1 cellular context compared by ENCODE assay signal in the genomic region with DNA sequence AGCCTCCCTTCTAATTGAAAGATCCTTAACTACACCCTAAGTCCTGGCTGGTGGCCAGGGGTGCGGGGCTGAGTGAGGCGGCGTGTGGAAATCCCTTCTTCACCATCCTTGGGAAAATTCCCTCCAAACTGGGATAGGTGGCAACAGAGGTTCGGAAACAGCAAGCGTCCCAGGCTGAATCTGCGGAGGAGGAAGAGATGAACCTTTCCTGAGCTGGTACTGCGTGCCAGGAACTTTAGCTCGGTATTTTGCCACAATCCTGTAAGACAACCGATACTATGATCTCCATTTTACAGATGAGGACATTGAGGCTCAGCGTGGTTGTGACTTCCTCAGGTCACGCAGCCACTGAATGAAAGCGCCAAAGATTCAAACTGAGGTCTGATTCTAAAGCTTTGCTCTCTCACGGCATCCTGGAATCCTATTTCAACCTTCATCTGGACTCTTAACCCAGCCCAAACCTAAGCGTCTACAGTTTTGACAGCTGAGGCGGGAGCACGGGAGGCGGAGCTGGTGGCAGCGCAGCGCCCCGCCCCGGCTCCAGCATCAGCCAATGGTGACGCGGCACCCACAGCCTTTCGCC.
TF ChIP-seq lines count a peak whose summit lies in the region.

No MANE protein-coding gene starts in this region.

TF ChIP-seq in SK-N-SH treated with all-trans-retinoic acid at 6 μM for 48 hours, 23 proteins besides CTCF, POLR2A, EP300 and RAD21 (continued from another document):
- TF ChIP-seq POU6F1 (CRISPR knock-in tag; IDR thresholded peaks at IDR 0.05; ENCODE audit: borderline replicate concordance, low read depth), result no peak
- no peak for TF ChIP-seq SNAI2 (CRISPR knock-in tag; IDR thresholded peaks at IDR 0.05)
- TF ChIP-seq ISL1 (CRISPR knock-in tag; IDR thresholded peaks at IDR 0.05), result no peak
- no peak for TF ChIP-seq OSR1 (CRISPR knock-in tag; IDR thresholded peaks at IDR 0.05)
